ENCODE assay signal across 36 cellular contexts in the genomic region with DNA sequence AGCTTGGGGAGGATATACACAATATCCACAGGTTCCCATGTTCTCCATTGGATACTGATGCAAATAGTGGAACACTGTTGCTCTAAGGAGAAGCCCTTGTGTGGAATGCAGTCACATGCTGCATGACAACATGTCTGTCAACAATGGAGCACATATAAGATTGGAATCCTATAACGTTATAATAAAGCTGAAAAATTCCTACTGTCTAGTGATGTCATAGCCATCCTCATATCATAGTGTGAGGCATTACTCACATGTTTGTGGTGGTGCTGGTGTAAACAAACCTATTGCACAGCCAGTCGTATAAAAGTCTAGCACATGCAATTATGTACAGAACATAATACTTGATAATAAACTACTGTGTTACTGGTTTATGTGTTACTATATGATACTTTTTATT.
DNase-seq lines count a peak whose midpoint lies in the region; ATAC-seq, FAIRE-seq and TF ChIP-seq lines count a peak whose summit lies in the region.
"Had no signal": no experiment of that assay in that cellular context is flagged by ENCODE, and none has a peak within 500 bp of the region (broad histone marks: within the 10 kb centered on the region; RNA-seq: fewer than 3 reads in every experiment).

No MANE protein-coding gene starts in this region.

- ATAC-seq in SK-N-SH treated with all-trans-retinoic acid at 6 μM for 48 hours (0 out of 3 replicates have a peak, but pooled peaks have one; percentile 16), HG03095 (IDR thresholded peaks at IDR 0.05; ENCODE audit: unreplicated experiment) (no peak), HepG2 (no peak)
- ATAC-seq: GM23338; pancreas; stimulated activated naive CD8-positive, alpha-beta T cell treated with anti-CD3 and anti-CD28 coated beads, Interleukin-15, Interleukin-2, amounts not matched to agents 100 U/mL and 50 U/mL, for 24 hours had no signal

- in situ Hi-C loops in SK-MEL-5 (cut with HindIII; ENCODE audit: low pct_unique_long_range_greater_than_20kb, low sequenced_read_pairs), result no loop called here
- in situ Hi-C loops in HepG2 (cut with HindIII; ENCODE audit: extremely low pct_ligation_motif_present, low pct_unique_long_range_greater_than_20kb), result no loop called here

- H4K20me1 ChIP-seq in SK-N-SH (ENCODE audit: insufficient read depth), result no peaks in the 10 kb centered on the region
- no peaks in the 10 kb centered on the region for H4K20me1 ChIP-seq in smooth muscle cell (ENCODE audit: low read depth)
- H4K20me1 ChIP-seq in HepG2 (ENCODE audit: insufficient read depth, low read length), result no peaks in the 10 kb centered on the region

- no peak for TF ChIP-seq POLR2A in HepG2 (IDR thresholded peaks at IDR 0.05; ENCODE audit: insufficient read depth in 1 of 2, low read depth in 2 of 2, low read length in 2 of 2)

- no peaks in the 10 kb centered on the region for H3K9me3 ChIP-seq in SK-N-SH
- H3K9me3 ChIP-seq in smooth muscle cell (replicated peaks; ENCODE audit: low read depth), result no peaks in the 10 kb centered on the region
- no peaks in the 10 kb centered on the region for H3K9me3 ChIP-seq in HepG2 (ENCODE audit: low read length)
- H3K9me3 ChIP-seq in effector memory CD4-positive, alpha-beta T cell (ENCODE audit: control insufficient read depth, low read length), result no peaks in the 10 kb centered on the region
- H3K9me3 ChIP-seq: esophagus muscularis mucosa, left ventricle myocardium inferior, pancreas had no signal

- peaks cover 0 to 5% of the 10 kb centered on the region in 2 experiments; a peak in 1 of 4 replicates for H3K4me1 ChIP-seq in SK-N-SH (ENCODE audit: control insufficient read depth in 1 of 2, insufficient read depth in 2 of 2, low read depth in 1 of 2, low read length in 1 of 2)
- no peaks in the 10 kb centered on the region for H3K4me1 ChIP-seq in smooth muscle cell (ENCODE audit: low read depth)
- no peaks in the 10 kb centered on the region for H3K4me1 ChIP-seq in HepG2 (ENCODE audit: insufficient read depth, low read length)
- no peaks in the 10 kb centered on the region for H3K4me1 ChIP-seq in effector memory CD4-positive, alpha-beta T cell (ENCODE audit: control insufficient read depth, insufficient read depth, low read length, poor library complexity, severe bottlenecking)
- H3K4me1 ChIP-seq: esophagus muscularis mucosa, left ventricle myocardium inferior, pancreas had no signal

- TF ChIP-seq CTCF in SK-N-SH (IDR thresholded peaks at IDR 0.05) (no peak), smooth muscle cell (IDR thresholded peaks at IDR 0.05; ENCODE audit: borderline replicate concordance, insufficient read depth, poor library complexity, severe bottlenecking) (no peak), HepG2 (CRISPR knock-in tag; IDR thresholded peaks at IDR 0.05) (no peak)

- H3K4me2 ChIP-seq in SK-N-SH (no peak overlapping the region), smooth muscle cell (no peak overlapping the region), HepG2 (ENCODE audit: low read depth, low read length) (no peak overlapping the region)
- H3K4me2 ChIP-seq: GM23338 had no signal

- H3K79me2 ChIP-seq in SK-N-SH (ENCODE audit: insufficient read depth), result no peaks in the 10 kb centered on the region
- H3K79me2 ChIP-seq in smooth muscle cell (ENCODE audit: low read depth), result no peaks in the 10 kb centered on the region
- H3K79me2 ChIP-seq in HepG2 (ENCODE audit: insufficient read depth, low read length), result no peaks in the 10 kb centered on the region

- intact Hi-C loops in HepG2 (cut with micrococcal nuclease; ENCODE audit: unreplicated experiment), result no loop called here

- 11% methylated on average over 2 of the region's 2 CpGs for WGBS in SK-N-SH (ENCODE audit: low lambda C conversion rate)
- WGBS in smooth muscle cell (ENCODE audit: low lambda C conversion rate), result 26% methylated on average over 2 of the region's 2 CpGs
- 32% methylated on average over 2 of the region's 2 CpGs for WGBS in HepG2 (ENCODE audit: low lambda C conversion rate)

- TF ChIP-seq EP300 in SK-N-SH (IDR thresholded peaks at IDR 0.05; ENCODE audit: borderline replicate concordance in 1 of 2, low read depth in 1 of 2, low read length in 1 of 2), result no peak
- no peak for TF ChIP-seq EP300 in HepG2 (IDR thresholded peaks at IDR 0.05; ENCODE audit: low read depth in 2 of 2, low read length in 2 of 2)
- TF ChIP-seq EP300 in HepG2 (CRISPR knock-in tag; IDR thresholded peaks at IDR 0.05; ENCODE audit: borderline replicate concordance), result no peak

- POLR2A ChIA-PET in SK-N-SH (lab: Yijun Ruan, JAX), result interaction anchor here (0.6 kb wide), 1 partner anchor 33 kb away, joined by 3 read pairs; no protein-coding TSS in a partner anchor
- POLR2A ChIA-PET in HepG2 (lab: Yijun Ruan, JAX), result no interaction called here

- BruUV-seq in HepG2 (replicated peaks; lab: Mats Ljungman, UMichigan), result no TSS peak

- H3K9me2 ChIP-seq in SK-N-SH, result no peaks in the 10 kb centered on the region

- FAIRE-seq in HepG2 (lab: Jason Lieb, UNC), result no peak
- FAIRE-seq: GM18507, HTR-8/SVneo, pancreas had no signal

- H3F3A ChIP-seq in SK-N-SH (replicated peaks; ENCODE audit: insufficient read depth), result peaks cover under 1% of the 10 kb centered on the region
- H3F3A ChIP-seq in smooth muscle cell (ENCODE audit: low read depth), result peaks cover 12% of the 10 kb centered on the region

- H3K4me3 ChIP-seq in SK-N-SH (ENCODE audit: low read depth in 2 of 2, low read length in 1 of 2), result no peak overlapping the region
- H3K4me3 ChIP-seq in smooth muscle cell, result no peak overlapping the region
- no peak overlapping the region for H3K4me3 ChIP-seq in HepG2 (replicated peaks in 1 of 3; ENCODE audit: insufficient read depth in 1 of 3, low read depth in 2 of 3, low read length in 3 of 3)
- no peak overlapping the region for H3K4me3 ChIP-seq in effector memory CD4-positive, alpha-beta T cell (ENCODE audit: insufficient read depth, low read depth, low read length, poor library complexity, severe bottlenecking)
- H3K4me3 ChIP-seq: esophagus muscularis mucosa, GM23338, left ventricle myocardium inferior, pancreas, PC-9, skin epidermis had no signal

- no peak overlapping the region for H3K9ac ChIP-seq in SK-N-SH
- H3K9ac ChIP-seq in smooth muscle cell (ENCODE audit: low read depth), result peak overlapping the region; percentile 71
- no peak overlapping the region for H3K9ac ChIP-seq in HepG2 (ENCODE audit: insufficient read depth, low read depth, low read length)

- DNase-seq in SK-N-SH (no peak), SK-MEL-5 (ENCODE audit: low read depth, low spot score) (peak; percentile 1), fibroblast of gingiva (ENCODE audit: low read depth) (peak; percentile 35), smooth muscle cell (lab: John Stamatoyannopoulos, UW; ENCODE audit: unreplicated experiment) (no peak), HepG2 (ENCODE audit: low spot score) (no peak)
- DNase-seq in effector memory CD4-positive, alpha-beta T cell, result no peak
- DNase-seq: activated CD4-positive, alpha-beta T cell treated with anti-CD3 and anti-CD28 coated beads for 48 hours; activated CD8-positive, alpha-beta memory T cell treated with anti-CD3 and anti-CD28 coated beads for 24 hours; anterior cingulate cortex; caudate nucleus; cortex of kidney; DND-41; endodermal cell; glutamatergic neuron; islet precursor cell; KBM-7; left ventricle myocardium inferior; MM.1S; NCI-H2029; NCI-H526; pancreas; Right ventricle myocardium superior; stimulated activated naive CD8-positive, alpha-beta T cell treated with anti-CD3 and anti-CD28 coated beads, Interleukin-15, Interleukin-2, amounts not matched to agents 100 U/mL and 50 U/mL, for 24 hours; SW 1271; T-helper 9 cell; WERI-Rb-1 had no signal

- H2AFZ ChIP-seq in SK-N-SH (ENCODE audit: low read depth) (no peak overlapping the region), smooth muscle cell (ENCODE audit: low read depth) (peak overlapping the region; percentile 28), HepG2 (ENCODE audit: low read length) (no peak overlapping the region)
- H2AFZ ChIP-seq: GM23338, PC-9 had no signal

- CTCF ChIA-PET in SK-N-SH (lab: Yijun Ruan, JAX), result no interaction called here
- CTCF ChIA-PET in HepG2 (lab: Yijun Ruan, JAX; ENCODE audit: low intra/inter-chr PET ratio, low total read pairs), result no interaction called here

- no peaks in the 10 kb centered on the region; the same call in 1 of the 2 replicates for H3K27me3 ChIP-seq in SK-N-SH (ENCODE audit: insufficient read depth)
- no peaks in the 10 kb centered on the region for H3K27me3 ChIP-seq in smooth muscle cell (ENCODE audit: low read depth)
- peaks cover 0 to 3% of the 10 kb centered on the region in 2 experiments; a peak in 3 of 5 replicates for H3K27me3 ChIP-seq in HepG2 (ENCODE audit: control insufficient read depth in 1 of 2, insufficient read depth in 2 of 2, low read length in 2 of 2)
- H3K27me3 ChIP-seq in effector memory CD4-positive, alpha-beta T cell (replicated peaks; ENCODE audit: control insufficient read depth, insufficient read depth, low read length, poor library complexity, severe bottlenecking), result no peaks in the 10 kb centered on the region
- H3K27me3 ChIP-seq: esophagus muscularis mucosa, pancreas had no signal

- TF ChIP-seq RAD21 in SK-N-SH (IDR thresholded peaks at IDR 0.05; ENCODE audit: low read length), result no peak
- TF ChIP-seq RAD21 in HepG2 (CRISPR knock-in tag; IDR thresholded peaks at IDR 0.05), result no peak

- no peaks in the 10 kb centered on the region for H3K36me3 ChIP-seq in SK-N-SH (replicated peaks in 1 of 2; ENCODE audit: control insufficient read depth in 1 of 2, insufficient read depth in 2 of 2, low read length in 1 of 2)
- H3K36me3 ChIP-seq in smooth muscle cell (ENCODE audit: low read depth), result no peaks in the 10 kb centered on the region
- H3K36me3 ChIP-seq in HepG2 (replicated peaks in 1 of 2; ENCODE audit: control insufficient read depth in 1 of 2, insufficient read depth in 2 of 2, low read length in 2 of 2), result no peaks in the 10 kb centered on the region
- no peaks in the 10 kb centered on the region for H3K36me3 ChIP-seq in effector memory CD4-positive, alpha-beta T cell (ENCODE audit: control insufficient read depth, insufficient read depth, low read length)
- H3K36me3 ChIP-seq: esophagus muscularis mucosa, left ventricle myocardium inferior, pancreas, WERI-Rb-1 had no signal

- H3K27ac ChIP-seq in SK-N-SH (ENCODE audit: low read depth in 2 of 2, low read length in 1 of 2), result no peak overlapping the region
- peak overlapping the region; percentile 88 for H3K27ac ChIP-seq in smooth muscle cell (ENCODE audit: low read depth)
- H3K27ac ChIP-seq in HepG2 (ENCODE audit: extremely low read length, insufficient read depth, low read length), result no peak overlapping the region
- no peak overlapping the region for H3K27ac ChIP-seq in effector memory CD4-positive, alpha-beta T cell (ENCODE audit: insufficient read depth, low read length, poor library complexity, severe bottlenecking)
- H3K27ac ChIP-seq: 22Rv1, C4-2B, esophagus muscularis mucosa, left ventricle myocardium inferior, pancreas, PC-9, skin epidermis, WERI-Rb-1 had no signal

TF ChIP-seq in SK-N-SH, 30 proteins besides CTCF, POLR2A, EP300 and RAD21 (continues in another document):
- TF ChIP-seq RCOR1 (IDR thresholded peaks at IDR 0.05; ENCODE audit: low read length), result no peak
- no peak for TF ChIP-seq RFX5 (IDR thresholded peaks at IDR 0.05; ENCODE audit: low read length)

TF ChIP-seq in HepG2, 621 proteins besides CTCF, POLR2A, EP300 and RAD21 (continues in another document):
- TF ChIP-seq SMAD3 (CRISPR knock-in tag; IDR thresholded peaks at IDR 0.05) (no peak), ATF7-NPFF (CRISPR knock-in tag; IDR thresholded peaks at IDR 0.05; ENCODE audit: low read depth) (no peak)

Comparison
In these comparisons a context has a peak if more than half of its experiments do, and no peak if none do; other contexts are left out.
1. DNase-seq: peak in SK-MEL-5 (single experiment) and fibroblast of gingiva (single experiment); none in SK-N-SH (single experiment), smooth muscle cell (single experiment), HepG2 (single experiment) and effector memory CD4-positive, alpha-beta T cell (0 of 3).